ENCODE assay signal across 8 cellular contexts in genomic region chr5:1294839-1295649, GRCh38. TPM values are rescaled to one million over a fixed set of nuclear protein-coding genes. Genes with fewer than 3 reads are reported as not detected.
A peak's percentile ranks its signal among the peaks of the same experiment; 100 is the strongest.
DNase-seq lines count a peak whose midpoint lies in the region; TF ChIP-seq lines count a peak whose summit lies in the region.

Gene TERT (minus strand): TSS chr5:1295068. CDS start chr5:1294989, 79 bp downstream.

- intact Hi-C loops in dorsolateral prefrontal cortex (cut with DNase I): no loop called here

- peak; percentile 40 for DNase-seq in NK-92 treated with Interleukin-12 subunit alpha and Interleukin-12 subunit beta, amount 100 ng/mL, for 24 hours (lab: John Stamatoyannopoulos, UW)
- no peak for DNase-seq in NK-92 (lab: John Stamatoyannopoulos, UW; ENCODE audit: unreplicated experiment)
- DNase-seq in WERI-Rb-1: peak; percentile 35
- peak in 3 of 10 donors; percentile 17 to 40 (median 19) for DNase-seq in dorsolateral prefrontal cortex
- DNase-seq in stimulated activated CD4-positive, alpha-beta T cell treated with anti-CD3 and anti-CD28 coated beads, Interleukin-15, amount 100 ng/mL, for 1 hour (ENCODE audit: low read depth in 1 of 2, low spot score in 1 of 2): peak; percentile 43 to 85
- no peak for DNase-seq in AG08395 (ENCODE audit: low spot score)
- no peak for DNase-seq in NCI-H2171 treated with DMSO at 0.1 percent for 48 hours (lab: John Stamatoyannopoulos, UW)
- DNase-seq in NCI-H226: no peak

- H3K27ac ChIP-seq in WERI-Rb-1 (peak within 1 kb of the TSS; percentile 45), dorsolateral prefrontal cortex (no peak within 1 kb of the TSS)

- H3K4me3 ChIP-seq in WERI-Rb-1 (ENCODE audit: low read depth, low read length): no peak within 1 kb of the TSS; the same call in 1 of the 2 replicates
- H3K4me3 ChIP-seq in dorsolateral prefrontal cortex: peak within 1 kb of the TSS in 31 of 59 donors; percentile 3 to 51 (median 27)

- H3K27me3 ChIP-seq in WERI-Rb-1 (ENCODE audit: insufficient read depth, low read depth, severe bottlenecking): no peaks in the 10 kb centered on the region
- peaks cover 0 to 54% (median 34%) of the 10 kb centered on the region in 45 donors for H3K27me3 ChIP-seq in dorsolateral prefrontal cortex

- peaks cover 14% of the 10 kb centered on the region for H3K9me3 ChIP-seq in WERI-Rb-1 (ENCODE audit: severe bottlenecking)

- TF ChIP-seq CTCF in WERI-Rb-1 (IDR thresholded peaks at IDR 0.05; ENCODE audit: low read depth, low read length): no peak
- TF ChIP-seq CTCF in dorsolateral prefrontal cortex (IDR thresholded peaks at IDR 0.05 in 54 of 56, conservative IDR thresholded peaks at IDR 0.05 in 2 of 56; ENCODE audit: low read depth in 1 of 56, partially characterized antibody in 56 of 56): no peak

- no peaks in the 10 kb centered on the region for H3K36me3 ChIP-seq in WERI-Rb-1

RNA-seq across cellular contexts. Expression of gene TERT, which starts in this region (rescaled TPM):
- 1 to 10 TPM in 15 of 120 experiments, under 1 TPM in 41, not detected in 64; 0.11 to 2.9 (median 0.49) TPM for total RNA-seq in dorsolateral prefrontal cortex

Comparison
In these comparisons a context has a peak if more than half of its experiments do, and no peak if none do; other contexts are left out.
1. DNase-seq: peak in NK-92 treated with Interleukin-12 subunit alpha and Interleukin-12 subunit beta, amount 100 ng/mL, for 24 hours (single experiment), WERI-Rb-1 (single experiment) and stimulated activated CD4-positive, alpha-beta T cell treated with anti-CD3 and anti-CD28 coated beads, Interleukin-15, amount 100 ng/mL, for 1 hour (2 of 2); none in NK-92 (single experiment), AG08395 (single experiment), NCI-H2171 treated with DMSO at 0.1 percent for 48 hours (single experiment) and NCI-H226 (single experiment).